In the genomic region with DNA sequence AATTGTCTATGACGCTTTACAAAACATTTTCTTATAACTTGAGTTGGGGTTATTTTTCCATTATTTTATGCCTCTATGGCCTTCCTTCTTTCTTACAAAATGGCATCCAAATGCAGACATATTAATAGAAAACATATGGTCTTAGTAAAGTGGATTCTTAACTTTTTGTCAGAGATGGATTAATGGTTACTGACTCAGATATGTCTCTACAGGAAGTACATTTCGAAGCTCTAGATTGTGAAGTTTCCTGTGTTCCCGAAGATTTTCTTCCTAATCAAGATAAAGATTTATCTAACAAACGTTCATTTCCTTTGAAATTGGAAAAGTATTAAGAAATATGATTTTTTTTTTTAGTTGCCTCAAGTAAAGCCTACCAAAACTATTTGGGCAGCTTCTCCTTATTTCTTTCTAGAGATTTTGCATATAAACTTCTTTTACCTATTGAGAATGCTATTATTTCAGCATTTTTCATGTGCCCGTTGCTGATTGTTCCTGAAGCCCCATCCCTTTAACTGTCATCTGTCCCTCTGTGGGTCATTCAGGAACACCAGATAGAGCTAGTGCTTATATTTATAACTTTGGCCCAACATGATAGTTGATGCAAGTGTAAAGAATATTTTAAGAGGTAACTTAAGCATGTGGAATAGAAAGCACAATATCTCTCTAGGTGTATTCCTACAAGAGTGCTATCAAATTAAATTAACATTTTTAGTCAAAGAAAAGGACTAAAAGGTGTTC, we compare ENCODE assay signal across 22 cellular contexts.
A peak's percentile ranks its signal among the peaks of the same experiment; 100 is the strongest.
DNase-seq lines count a peak whose midpoint lies in the region; ATAC-seq and TF ChIP-seq lines count a peak whose summit lies in the region.
"Had no signal": no experiment of that assay in that cellular context is flagged by ENCODE, and none has a peak within 500 bp of the region (broad histone marks: within the 10 kb centered on the region; RNA-seq: fewer than 3 reads in every experiment).

No MANE protein-coding gene starts in this region.

- H2AFZ ChIP-seq in GM23248: no peak overlapping the region

- no peaks in the 10 kb centered on the region for H3K36me3 ChIP-seq in GM23248 (ENCODE audit: low read depth)
- H3K36me3 ChIP-seq: colonic mucosa, ovary, right lobe of liver, vagina had no signal

- 16 to 24% methylated on average over 5 of the region's 5 CpGs for WGBS in GM23248 (ENCODE audit: low coverage in 1 of 2, low lambda C conversion rate in 2 of 2, missing lambda C conversion rate in 2 of 2), 2 experiments

- H3K9ac ChIP-seq in GM23248: no peak overlapping the region

- DNase-seq in A172 (ENCODE audit: low spot score): peak; percentile 73
- DNase-seq in GM23248: peak; percentile 43
- DNase-seq in fibroblast of pulmonary artery (ENCODE audit: low read depth): peak; percentile 63
- DNase-seq in activated gamma-delta T cell (lab: John Stamatoyannopoulos, UW): no peak
- no peak for DNase-seq in NCI-H510A (lab: John Stamatoyannopoulos, UW)
- no peak for DNase-seq in left lobe of liver (ENCODE audit: low spot score)
- DNase-seq: ACHN; activated CD4-positive, alpha-beta T cell treated with anti-CD3 and anti-CD28 coated beads for 36 hours; activated naive CD4-positive, alpha-beta T cell treated with anti-CD3 and anti-CD28 coated beads, Interleukin-2, amount 50 U/mL, for 16 hours; activated T-cell treated with anti-CD3 and anti-CD28 coated beads, Interleukin-2, amount 50 U/mL, for 48 hours; body of pancreas; colonic mucosa; GOT3; natural killer cell; NCI-H1048; NCI-H2081; NCI-H510A treated with DMSO at 0.1 percent for 48 hours; ovary; right lobe of liver had no signal

- no peaks in the 10 kb centered on the region for H3K27me3 ChIP-seq in GM23248 (replicated peaks; ENCODE audit: insufficient read depth)
- H3K27me3 ChIP-seq: body of pancreas, colonic mucosa, ovary, right lobe of liver, vagina had no signal

- H3K4me3 ChIP-seq in GM23248 (no peak overlapping the region), fibroblast of pulmonary artery (replicated peaks; ENCODE audit: low read depth, low read length) (no peak overlapping the region)
- H3K4me3 ChIP-seq: body of pancreas, colonic mucosa, ovary, right lobe of liver, vagina had no signal

- peak overlapping the region; percentile 44 for H3K4me2 ChIP-seq in GM23248 (ENCODE audit: unreplicated experiment)

- no peaks in the 10 kb centered on the region for H3K79me2 ChIP-seq in GM23248 (ENCODE audit: insufficient read depth)

- H3F3A ChIP-seq in GM23248 (ENCODE audit: insufficient read depth): peaks cover 14% of the 10 kb centered on the region; the same call in 1 of the 2 replicates

- peaks cover 24% of the 10 kb centered on the region for H3K4me1 ChIP-seq in GM23248 (ENCODE audit: insufficient read depth)
- H3K4me1 ChIP-seq: body of pancreas, colonic mucosa, right lobe of liver, vagina had no signal

- ATAC-seq in SK-N-SH treated with all-trans-retinoic acid at 6 μM for 48 hours: peak; percentile 82
- ATAC-seq in left lobe of liver: no peak
- no peak for ATAC-seq in HG03196 (IDR thresholded peaks at IDR 0.05; ENCODE audit: unreplicated experiment)
- ATAC-seq: activated CD4-positive, alpha-beta T cell treated with anti-CD3 and anti-CD28 coated beads for 36 hours; body of pancreas; natural killer cell; right lobe of liver had no signal

- H3K27ac ChIP-seq in GM23248: peak overlapping the region; percentile 7; the same call in 1 of the 2 replicates
- H3K27ac ChIP-seq: body of pancreas, colonic mucosa, ovary, right lobe of liver, vagina had no signal

- in situ Hi-C loops in GM23248 (cut with MboI): no loop called here

- no peaks in the 10 kb centered on the region for H4K20me1 ChIP-seq in GM23248 (ENCODE audit: insufficient read depth)

- TF ChIP-seq CTCF in fibroblast of pulmonary artery (IDR thresholded peaks at IDR 0.05; ENCODE audit: low read length, missing control alignments): no peak

- no peaks in the 10 kb centered on the region for H3K9me3 ChIP-seq in GM23248 (ENCODE audit: low read depth)
- H3K9me3 ChIP-seq: body of pancreas, colonic mucosa, ovary, right lobe of liver, vagina had no signal

- H3K9me2 ChIP-seq in GM23248 (ENCODE audit: insufficient read depth): no peaks in the 10 kb centered on the region

TF ChIP-seq in SK-N-SH treated with all-trans-retinoic acid at 6 μM for 48 hours, 23 proteins besides CTCF, POLR2A, EP300 and RAD21:
- TF ChIP-seq ISL1 (CRISPR knock-in tag; IDR thresholded peaks at IDR 0.05): peak; percentile 73
- no peak for TF ChIP-seq ZNF8 (CRISPR knock-in tag; IDR thresholded peaks at IDR 0.05)
- 0 out of 2 replicates have a peak, but pooled peaks have one; percentile 35 for TF ChIP-seq TOX (CRISPR knock-in tag; IDR thresholded peaks at IDR 0.05; ENCODE audit: borderline replicate concordance)
- no peak for TF ChIP-seq GLIS3 (CRISPR knock-in tag; IDR thresholded peaks at IDR 0.05)
- TF ChIP-seq CREB5 (CRISPR knock-in tag; IDR thresholded peaks at IDR 0.05; ENCODE audit: low read depth): no peak

Comparison
In these comparisons a context has a peak if more than half of its experiments do, and no peak if none do; other contexts are left out.
1. DNase-seq: peak in A172 (single experiment), GM23248 (single experiment) and fibroblast of pulmonary artery (single experiment); none in activated gamma-delta T cell (single experiment), NCI-H510A (single experiment) and left lobe of liver (single experiment).